Comparison of ENCODE assay signal across 8 cellular contexts in genomic region chr2:190627881-190628412, GRCh38. TPM values are rescaled to one million over a fixed set of nuclear protein-coding genes. Genes with fewer than 3 reads are reported as not detected.
DNase-seq lines count a peak whose midpoint lies in the region; ATAC-seq and TF ChIP-seq lines count a peak whose summit lies in the region.

No MANE protein-coding gene starts in this region.

- peak overlapping the region; percentile 92 to 99 (median 96) for H3K4me3 Mint-ChIP-seq in naive thymus-derived CD8-positive, alpha-beta T cell

- no peak for TF ChIP-seq CTCF in epithelial cell of proximal tubule (conservative IDR thresholded peaks at IDR 0.05; ENCODE audit: low read depth, low read length)

- peaks cover 21 to 35% (median 27%) of the 10 kb centered on the region in 4 donors for H3K4me1 Mint-ChIP-seq in naive thymus-derived CD8-positive, alpha-beta T cell

- no peaks in the 10 kb centered on the region for H3K36me3 Mint-ChIP-seq in naive thymus-derived CD8-positive, alpha-beta T cell

- DNase-seq in CD1c-positive myeloid dendritic cell (ENCODE audit: extremely low spot score) (peak; percentile 28), GM19240 (ENCODE audit: insufficient read length, low spot score) (peak; percentile 33), UCSD-AML1 (lab: John Stamatoyannopoulos, UW; ENCODE audit: unreplicated experiment) (peak; percentile 22), epithelial cell of proximal tubule (ENCODE audit: low read depth) (no peak), NCI-H146 (lab: John Stamatoyannopoulos, UW) (no peak), SKM-1 (lab: John Stamatoyannopoulos, UW; ENCODE audit: unreplicated experiment) (no peak)
- DNase-seq in naive thymus-derived CD8-positive, alpha-beta T cell: peak in 8 of 10 donors; percentile 17 to 63 (median 44)

- peak overlapping the region; percentile 86 to 97 (median 94) for H3K27ac Mint-ChIP-seq in naive thymus-derived CD8-positive, alpha-beta T cell

- H3K9me3 Mint-ChIP-seq in naive thymus-derived CD8-positive, alpha-beta T cell: peaks cover 0 to 8% (median 0%) of the 10 kb centered on the region in 9 donors

- POLR2A ChIA-PET in naive thymus-derived CD8-positive, alpha-beta T cell (lab: Charles Lee): interaction anchor here (0.5 to 2.2 kb wide), 4 partner anchors 20 to 99 kb away, joined by 3 to 14 read pairs (median 3); partner anchors contain the start of gene NAB1

- peak overlapping the region; percentile 66 for H3K4me3 ChIP-seq in epithelial cell of proximal tubule (ENCODE audit: low read depth, low read length)

- ATAC-seq in HG03460 (IDR thresholded peaks at IDR 0.05; ENCODE audit: unreplicated experiment): peak; percentile 91
- ATAC-seq in naive thymus-derived CD8-positive, alpha-beta T cell: peak; percentile 91 to 93

- no peaks in the 10 kb centered on the region for H3K27me3 Mint-ChIP-seq in naive thymus-derived CD8-positive, alpha-beta T cell

RNA-seq across cellular contexts. Expression of gene NAB1, which starts 20.9 kb away (rescaled TPM):
- total RNA-seq in epithelial cell of proximal tubule: 10.0 and 19.5 TPM in 2 replicates
- total RNA-seq in naive thymus-derived CD8-positive, alpha-beta T cell: 10 to 100 TPM; 20.1 to 24.3 TPM
- 1 to 10 TPM; 2.7 to 4.3 (median 3.7) TPM for polyA plus RNA-seq in naive thymus-derived CD8-positive, alpha-beta T cell

Comparison
In these comparisons a context has a peak if more than half of its experiments do, and no peak if none do; other contexts are left out.
1. DNase-seq: peak in CD1c-positive myeloid dendritic cell (single experiment), GM19240 (single experiment), UCSD-AML1 (single experiment) and naive thymus-derived CD8-positive, alpha-beta T cell (8 of 10); none in epithelial cell of proximal tubule (single experiment), NCI-H146 (single experiment) and SKM-1 (single experiment).